ENCODE assay signal across 8 cellular contexts in the genomic region with DNA sequence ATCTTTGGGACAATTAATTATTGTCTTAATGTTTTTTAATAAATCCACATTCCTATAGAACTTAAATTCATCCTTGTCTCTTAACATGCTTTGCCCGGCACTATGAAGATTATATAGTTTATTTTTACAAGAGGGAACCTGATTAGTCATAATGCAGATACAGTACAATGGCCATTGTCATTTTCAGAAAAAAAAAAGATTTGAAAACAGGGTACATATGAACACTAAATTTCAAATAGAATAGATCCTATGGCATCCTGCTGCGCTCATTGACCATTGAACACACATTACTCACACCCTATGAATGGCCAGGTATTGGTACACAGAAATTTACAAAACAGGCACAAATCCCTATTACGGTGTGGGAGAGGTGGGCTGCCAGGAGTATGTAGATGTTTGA. TPM values are rescaled to one million over a fixed set of nuclear protein-coding genes. Genes with fewer than 3 reads are reported as not detected.
DNase-seq lines count a peak whose midpoint lies in the region; ATAC-seq and TF ChIP-seq lines count a peak whose summit lies in the region.

No MANE protein-coding gene starts in this region.

- no peak for DNase-seq in T-helper 2 cell treated with Interferon-gamma antibody and Interleukin-4, amounts not matched to agents 5 μg/mL and 100 μg/mL, for 36 hours (ENCODE audit: low spot score)
- no peak for DNase-seq in T-helper 2 cell
- no peak for DNase-seq in activated CD8-positive, alpha-beta T cell treated with anti-CD3 and anti-CD28 coated beads, Interleukin-2, amount 10 ng/mL, durations not matched to agents 7 days and 5 days
- no peak for DNase-seq in stimulated activated effector memory CD8-positive, alpha-beta T cell treated with anti-CD3 and anti-CD28 coated beads, Interleukin-12 subunit alpha, Interleukin-12 subunit beta, amount 100 ng/mL, for 72 hours (ENCODE audit: low spot score in 2 of 2)
- no peak for DNase-seq in GM13977 (ENCODE audit: low spot score)
- DNase-seq in cerebellum (ENCODE audit: low spot score) = no peak
- no peak for DNase-seq in NCI-H1048 (lab: John Stamatoyannopoulos, UW)

- in situ Hi-C loops in GM13977 (cut with MboI; ENCODE audit: low pct_unique_long_range_greater_than_20kb, low sequenced_read_pairs, unreplicated experiment) = no loop called here

- peak overlapping the region; percentile 80; the same call in 1 of the 2 replicates for H3K4me3 ChIP-seq in iPS-20b (ENCODE audit: low read length)

- no peaks in the 10 kb centered on the region for H3K9me3 ChIP-seq in iPS-20b (ENCODE audit: insufficient read depth, low read depth, low read length)

- peaks cover 15% of the 10 kb centered on the region for H3K9me3 Mint-ChIP-seq in T-helper 2 cell treated with Interferon-gamma antibody and Interleukin-4, amounts not matched to agents 5 μg/mL and 100 μg/mL, for 36 hours
- peaks cover 6% of the 10 kb centered on the region for H3K9me3 Mint-ChIP-seq in activated CD8-positive, alpha-beta T cell treated with anti-CD3 and anti-CD28 coated beads, Interleukin-2, amount 10 ng/mL, durations not matched to agents 7 days and 5 days (ENCODE audit: insufficient read depth)
- H3K9me3 Mint-ChIP-seq in stimulated activated effector memory CD8-positive, alpha-beta T cell treated with anti-CD3 and anti-CD28 coated beads, Interleukin-12 subunit alpha, Interleukin-12 subunit beta, amount 100 ng/mL, for 72 hours = peaks cover 8% of the 10 kb centered on the region

- TF ChIP-seq CTCF in GM13977 (IDR thresholded peaks at IDR 0.05; ENCODE audit: extremely low read depth, insufficient read depth, missing control alignments) = no peak

- no peak overlapping the region for H3K27ac ChIP-seq in iPS-20b (ENCODE audit: low read length)

- H3K36me3 Mint-ChIP-seq in T-helper 2 cell treated with Interferon-gamma antibody and Interleukin-4, amounts not matched to agents 5 μg/mL and 100 μg/mL, for 36 hours (ENCODE audit: low read depth) = peaks cover 34% of the 10 kb centered on the region
- peaks cover 36% of the 10 kb centered on the region for H3K36me3 Mint-ChIP-seq in activated CD8-positive, alpha-beta T cell treated with anti-CD3 and anti-CD28 coated beads, Interleukin-2, amount 10 ng/mL, durations not matched to agents 7 days and 5 days (ENCODE audit: low read depth)
- H3K36me3 Mint-ChIP-seq in stimulated activated effector memory CD8-positive, alpha-beta T cell treated with anti-CD3 and anti-CD28 coated beads, Interleukin-12 subunit alpha, Interleukin-12 subunit beta, amount 100 ng/mL, for 72 hours = peaks cover 52% of the 10 kb centered on the region

- H3K4me3 Mint-ChIP-seq in T-helper 2 cell treated with Interferon-gamma antibody and Interleukin-4, amounts not matched to agents 5 μg/mL and 100 μg/mL, for 36 hours = no peak overlapping the region
- H3K4me3 Mint-ChIP-seq in activated CD8-positive, alpha-beta T cell treated with anti-CD3 and anti-CD28 coated beads, Interleukin-2, amount 10 ng/mL, durations not matched to agents 7 days and 5 days = peak overlapping the region; percentile 95
- H3K4me3 Mint-ChIP-seq in stimulated activated effector memory CD8-positive, alpha-beta T cell treated with anti-CD3 and anti-CD28 coated beads, Interleukin-12 subunit alpha, Interleukin-12 subunit beta, amount 100 ng/mL, for 72 hours = peak overlapping the region; percentile 98

- H3K27me3 Mint-ChIP-seq in T-helper 2 cell treated with Interferon-gamma antibody and Interleukin-4, amounts not matched to agents 5 μg/mL and 100 μg/mL, for 36 hours (ENCODE audit: low read depth) = no peaks in the 10 kb centered on the region
- H3K27me3 Mint-ChIP-seq in activated CD8-positive, alpha-beta T cell treated with anti-CD3 and anti-CD28 coated beads, Interleukin-2, amount 10 ng/mL, durations not matched to agents 7 days and 5 days (ENCODE audit: low read depth) = no peaks in the 10 kb centered on the region

- H3K4me1 ChIP-seq in iPS-20b (ENCODE audit: insufficient read depth, low read length) = peaks cover 22% of the 10 kb centered on the region

- POLR2A ChIA-PET in activated CD8-positive, alpha-beta T cell treated with anti-CD3 and anti-CD28 coated beads, Interleukin-2, amount 10 ng/mL, durations not matched to agents 7 days and 5 days (lab: Charles Lee) = no interaction called here

- peak overlapping the region; percentile 99 for H3K27ac Mint-ChIP-seq in T-helper 2 cell treated with Interferon-gamma antibody and Interleukin-4, amounts not matched to agents 5 μg/mL and 100 μg/mL, for 36 hours
- no peak overlapping the region for H3K27ac Mint-ChIP-seq in activated CD8-positive, alpha-beta T cell treated with anti-CD3 and anti-CD28 coated beads, Interleukin-2, amount 10 ng/mL, durations not matched to agents 7 days and 5 days
- H3K27ac Mint-ChIP-seq in stimulated activated effector memory CD8-positive, alpha-beta T cell treated with anti-CD3 and anti-CD28 coated beads, Interleukin-12 subunit alpha, Interleukin-12 subunit beta, amount 100 ng/mL, for 72 hours = peak overlapping the region; percentile 100

- H3K27me3 ChIP-seq in iPS-20b (ENCODE audit: insufficient read depth, low read length) = peaks cover 12% of the 10 kb centered on the region; the same call in 1 of the 2 replicates

- peaks cover 18% of the 10 kb centered on the region for H3K4me1 Mint-ChIP-seq in T-helper 2 cell treated with Interferon-gamma antibody and Interleukin-4, amounts not matched to agents 5 μg/mL and 100 μg/mL, for 36 hours (ENCODE audit: low read depth)
- peaks cover 27% of the 10 kb centered on the region for H3K4me1 Mint-ChIP-seq in activated CD8-positive, alpha-beta T cell treated with anti-CD3 and anti-CD28 coated beads, Interleukin-2, amount 10 ng/mL, durations not matched to agents 7 days and 5 days (ENCODE audit: low read depth)
- peaks cover 35% of the 10 kb centered on the region for H3K4me1 Mint-ChIP-seq in stimulated activated effector memory CD8-positive, alpha-beta T cell treated with anti-CD3 and anti-CD28 coated beads, Interleukin-12 subunit alpha, Interleukin-12 subunit beta, amount 100 ng/mL, for 72 hours

- ATAC-seq in activated CD8-positive, alpha-beta T cell treated with anti-CD3 and anti-CD28 coated beads, Interleukin-2, amount 10 ng/mL, durations not matched to agents 7 days and 5 days = no peak
- ATAC-seq in stimulated activated effector memory CD8-positive, alpha-beta T cell treated with anti-CD3 and anti-CD28 coated beads, Interleukin-12 subunit alpha, Interleukin-12 subunit beta, amount 100 ng/mL, for 72 hours = no peak

- peak overlapping the region; percentile 96; the same call in 1 of the 2 replicates for H3K9ac ChIP-seq in iPS-20b (ENCODE audit: low read depth, low read length)

- H3K36me3 ChIP-seq in iPS-20b (ENCODE audit: insufficient read depth, low read depth, low read length) = peaks cover 3% of the 10 kb centered on the region; the same call in 1 of the 2 replicates

- CTCF ChIA-PET in activated CD8-positive, alpha-beta T cell treated with anti-CD3 and anti-CD28 coated beads, Interleukin-2, amount 10 ng/mL, durations not matched to agents 7 days and 5 days (lab: Charles Lee) = no interaction called here

RNA-seq across cellular contexts. Expression of a gene that starts 2.0 kb away (rescaled TPM):
- total RNA-seq in activated CD8-positive, alpha-beta T cell treated with anti-CD3 and anti-CD28 coated beads, Interleukin-2, amount 10 ng/mL, durations not matched to agents 7 days and 5 days = 100 to 1,000 TPM; 208 to 215 TPM
- 35.0 TPM for total RNA-seq in cerebellum
